Comparison of ENCODE assay signal across 24 cellular contexts in genomic region chr2:25829828-25830227, GRCh38. TPM values are rescaled to one million over a fixed set of nuclear protein-coding genes. Genes with fewer than 3 reads are reported as not detected.
DNase-seq lines count a peak whose midpoint lies in the region; ATAC-seq and TF ChIP-seq lines count a peak whose summit lies in the region.
"Had no signal": no experiment of that assay in that cellular context is flagged by ENCODE, and none has a peak within 500 bp of the region (broad histone marks: within the 10 kb centered on the region; RNA-seq: fewer than 3 reads in every experiment).

No MANE protein-coding gene starts in this region.

- H4K20me1 ChIP-seq in PC-3 (ENCODE audit: low read length) (no peaks in the 10 kb centered on the region), neural progenitor cell (ENCODE audit: low read depth) (no peaks in the 10 kb centered on the region)

- POLR2A ChIA-PET in activated CD4-positive, alpha-beta memory T cell treated with anti-CD3 and anti-CD28 coated beads for 36 hours (lab: Charles Lee) = no interaction called here
- POLR2A ChIA-PET in activated CD4-positive, alpha-beta memory T cell treated with anti-CD3 and anti-CD28 coated beads, Interleukin-2, amount 10 ng/mL, durations not matched to agents 7 days and 5 days (lab: Charles Lee) = interaction anchor here (0.8 to 1.2 kb wide), 2 partner anchors 21 to 49 kb away, joined by 3 read pairs; partner anchors contain the start of gene ASXL2
- POLR2A ChIA-PET in PC-3 (lab: Charles Lee; ENCODE audit: unreplicated experiment) = no interaction called here

- intact Hi-C loops in activated CD4-positive, alpha-beta memory T cell treated with anti-CD3 and anti-CD28 coated beads for 36 hours (cut with micrococcal nuclease) = loop anchor here (5.0 kb wide), 1 partner anchor 237 kb away; no protein-coding TSS in a partner anchor
- intact Hi-C loops in PC-3 (cut with micrococcal nuclease) = no loop called here

- no peaks in the 10 kb centered on the region for H3F3A ChIP-seq in PC-3 (ENCODE audit: low read length, unreplicated experiment)
- H3F3A ChIP-seq in neural progenitor cell (ENCODE audit: low read depth) = peaks cover 8% of the 10 kb centered on the region

- H3K27me3 Mint-ChIP-seq in activated CD4-positive, alpha-beta memory T cell treated with anti-CD3 and anti-CD28 coated beads for 36 hours = no peaks in the 10 kb centered on the region
- no peaks in the 10 kb centered on the region for H3K27me3 Mint-ChIP-seq in activated CD4-positive, alpha-beta memory T cell treated with anti-CD3 and anti-CD28 coated beads, Interleukin-2, amount 10 ng/mL, durations not matched to agents 7 days and 5 days
- H3K27me3 Mint-ChIP-seq in neural progenitor cell (ENCODE audit: insufficient read depth, low read depth) = no peaks in the 10 kb centered on the region
- H3K27me3 Mint-ChIP-seq: central memory CD8-positive, alpha-beta T cell had no signal

- TF ChIP-seq CTCF in PC-3 (conservative IDR thresholded peaks at IDR 0.05; ENCODE audit: low read depth, low read length) (no peak), neural progenitor cell (IDR thresholded peaks at IDR 0.05) (no peak)

- H3K4me2 ChIP-seq in PC-3 (ENCODE audit: low read length) (peak overlapping the region; percentile 17; the same call in 1 of the 2 replicates), neural progenitor cell (no peak overlapping the region)
- H3K4me2 ChIP-seq: BLaER1, KMS-11 had no signal

- no peak overlapping the region for H3K9ac ChIP-seq in PC-3 (ENCODE audit: low read length)
- H3K9ac ChIP-seq in neural progenitor cell = no peak overlapping the region
- H3K9ac ChIP-seq: BLaER1, KMS-11 had no signal

- ATAC-seq in PC-3 (no peak), GM21737 (IDR thresholded peaks at IDR 0.05; ENCODE audit: unreplicated experiment) (no peak)
- ATAC-seq: left ventricle myocardium superior, sciatic nerve had no signal

- no peaks in the 10 kb centered on the region for H3K9me3 ChIP-seq in PC-3 (ENCODE audit: low read length)
- H3K9me3 ChIP-seq in neural progenitor cell (ENCODE audit: low read depth) = no peaks in the 10 kb centered on the region
- H3K9me3 ChIP-seq: uterus had no signal

- no TSS peak for BruUV-seq in PC-3 (replicated peaks; lab: Mats Ljungman, UMichigan)

- H3K36me3 Mint-ChIP-seq in activated CD4-positive, alpha-beta memory T cell treated with anti-CD3 and anti-CD28 coated beads for 36 hours = peaks cover 24% of the 10 kb centered on the region
- peaks cover 41% of the 10 kb centered on the region for H3K36me3 Mint-ChIP-seq in activated CD4-positive, alpha-beta memory T cell treated with anti-CD3 and anti-CD28 coated beads, Interleukin-2, amount 10 ng/mL, durations not matched to agents 7 days and 5 days (ENCODE audit: low read depth)
- peaks cover 15% of the 10 kb centered on the region for H3K36me3 Mint-ChIP-seq in neural progenitor cell

- no peak overlapping the region for H3K4me3 ChIP-seq in PC-3 (ENCODE audit: low read length)
- no peak overlapping the region for H3K4me3 ChIP-seq in neural progenitor cell
- H3K4me3 ChIP-seq: BLaER1, uterus had no signal

- H3K36me3 ChIP-seq in PC-3 (ENCODE audit: low read depth, low read length) (peaks cover 14% of the 10 kb centered on the region; the same call in 1 of the 2 replicates), neural progenitor cell (peaks cover under 1% of the 10 kb centered on the region)
- H3K36me3 ChIP-seq: uterus had no signal

- H2AFZ ChIP-seq in PC-3 (ENCODE audit: low read length) (no peak overlapping the region), neural progenitor cell (replicated peaks) (no peak overlapping the region)

- peak overlapping the region; percentile 64 for H3K27ac Mint-ChIP-seq in activated CD4-positive, alpha-beta memory T cell treated with anti-CD3 and anti-CD28 coated beads for 36 hours
- H3K27ac Mint-ChIP-seq in activated CD4-positive, alpha-beta memory T cell treated with anti-CD3 and anti-CD28 coated beads, Interleukin-2, amount 10 ng/mL, durations not matched to agents 7 days and 5 days = no peak overlapping the region
- no peak overlapping the region for H3K27ac Mint-ChIP-seq in neural progenitor cell
- H3K27ac Mint-ChIP-seq: mesothelial cell of epicardium had no signal

- no peaks in the 10 kb centered on the region for H3K9me2 ChIP-seq in PC-3 (replicated peaks; ENCODE audit: low read length)

- no peak overlapping the region for H3K27ac ChIP-seq in PC-3 (ENCODE audit: low read length)
- H3K27ac ChIP-seq in adipose tissue (ENCODE audit: low read depth, low read length) = peak overlapping the region; percentile 15
- peak overlapping the region; percentile 73 for H3K27ac ChIP-seq in neural progenitor cell
- H3K27ac ChIP-seq: BLaER1, KMS-11, uterus had no signal

- CTCF ChIA-PET in activated CD4-positive, alpha-beta memory T cell treated with anti-CD3 and anti-CD28 coated beads for 36 hours (lab: Charles Lee) = interaction anchor here (0.7 kb wide), 1 partner anchor 22 kb away, joined by 3 read pairs; no protein-coding TSS in a partner anchor
- CTCF ChIA-PET in activated CD4-positive, alpha-beta memory T cell treated with anti-CD3 and anti-CD28 coated beads, Interleukin-2, amount 10 ng/mL, durations not matched to agents 7 days and 5 days (lab: Charles Lee) = no interaction called here
- CTCF ChIA-PET in PC-3 (lab: Charles Lee) = no interaction called here

- WGBS in adipose tissue, 3 donors = 87 to 93% (median 88%) methylated on average over 2 of the region's 2 CpGs

- H3K79me2 ChIP-seq in PC-3 (ENCODE audit: low read length) = 0 out of 2 replicates have a peak, but pooled peaks cover 5% of the 10 kb centered on the region
- H3K79me2 ChIP-seq in neural progenitor cell (ENCODE audit: low read depth) = peaks cover 15% of the 10 kb centered on the region

- peaks cover 7% of the 10 kb centered on the region for H3K9me3 Mint-ChIP-seq in activated CD4-positive, alpha-beta memory T cell treated with anti-CD3 and anti-CD28 coated beads for 36 hours
- H3K9me3 Mint-ChIP-seq in activated CD4-positive, alpha-beta memory T cell treated with anti-CD3 and anti-CD28 coated beads, Interleukin-2, amount 10 ng/mL, durations not matched to agents 7 days and 5 days = peaks cover 3% of the 10 kb centered on the region
- H3K9me3 Mint-ChIP-seq in neural progenitor cell = peaks cover 9% of the 10 kb centered on the region
- H3K9me3 Mint-ChIP-seq: central memory CD8-positive, alpha-beta T cell had no signal

- peaks cover 12% of the 10 kb centered on the region for H3K4me1 ChIP-seq in PC-3 (ENCODE audit: insufficient read depth, low read length)
- peaks cover 7% of the 10 kb centered on the region for H3K4me1 ChIP-seq in neural progenitor cell
- H3K4me1 ChIP-seq: BLaER1, uterus had no signal

- H3K4me3 Mint-ChIP-seq in activated CD4-positive, alpha-beta memory T cell treated with anti-CD3 and anti-CD28 coated beads for 36 hours = no peak overlapping the region
- no peak overlapping the region for H3K4me3 Mint-ChIP-seq in activated CD4-positive, alpha-beta memory T cell treated with anti-CD3 and anti-CD28 coated beads, Interleukin-2, amount 10 ng/mL, durations not matched to agents 7 days and 5 days
- H3K4me3 Mint-ChIP-seq in neural progenitor cell = no peak overlapping the region
- H3K4me3 Mint-ChIP-seq: mesothelial cell of epicardium had no signal

- no peaks in the 10 kb centered on the region for H3K27me3 ChIP-seq in PC-3 (ENCODE audit: low read length)
- no peaks in the 10 kb centered on the region for H3K27me3 ChIP-seq in neural progenitor cell
- H3K27me3 ChIP-seq: BLaER1, uterus had no signal

- H3K4me1 Mint-ChIP-seq in activated CD4-positive, alpha-beta memory T cell treated with anti-CD3 and anti-CD28 coated beads for 36 hours (ENCODE audit: low read depth) = peaks cover 62% of the 10 kb centered on the region
- peaks cover 54% of the 10 kb centered on the region for H3K4me1 Mint-ChIP-seq in activated CD4-positive, alpha-beta memory T cell treated with anti-CD3 and anti-CD28 coated beads, Interleukin-2, amount 10 ng/mL, durations not matched to agents 7 days and 5 days
- no peaks in the 10 kb centered on the region for H3K4me1 Mint-ChIP-seq in neural progenitor cell
- H3K4me1 Mint-ChIP-seq: mesothelial cell of epicardium had no signal

- DNase-seq in activated CD4-positive, alpha-beta memory T cell treated with anti-CD3 and anti-CD28 coated beads for 36 hours = no peak
- DNase-seq in activated CD4-positive, alpha-beta memory T cell treated with anti-CD3 and anti-CD28 coated beads, Interleukin-2, amount 10 ng/mL, durations not matched to agents 7 days and 5 days = no peak
- DNase-seq in PC-3 (no peak), neural progenitor cell (ENCODE audit: low spot score) (no peak), midbrain (lab: John Stamatoyannopoulos, UW) (no peak), UCSD-AML1 (lab: John Stamatoyannopoulos, UW; ENCODE audit: unreplicated experiment) (no peak)
- DNase-seq: activated CD8-positive, alpha-beta memory T cell treated with anti-CD3 and anti-CD28 coated beads, Interleukin-2, amount 50 U/mL, for 48 hours; activated gamma-delta T cell treated with Interleukin-2 at 50 U/mL for 16 hours; COR-L47; dermis blood vessel endothelial cell; DMS79; GF-D8; left ventricle myocardium superior; NCI-H146; SIG-M5; stimulated activated CD4-positive, alpha-beta T cell treated with anti-CD3 and anti-CD28 coated beads, Interleukin-15, amount 100 ng/mL, for 24 hours; uterus had no signal

RNA-seq across cellular contexts. Expression of gene ASXL2, which starts 48.5 kb away (rescaled TPM):
- 10 to 100 TPM; 37.8 to 38.7 TPM for total RNA-seq in activated CD4-positive, alpha-beta memory T cell treated with anti-CD3 and anti-CD28 coated beads for 36 hours
- total RNA-seq in activated CD4-positive, alpha-beta memory T cell treated with anti-CD3 and anti-CD28 coated beads, Interleukin-2, amount 10 ng/mL, durations not matched to agents 7 days and 5 days = 10 to 100 TPM; 43.7 to 45.0 TPM
- 11.5 and 18.7 TPM in 2 replicates for total RNA-seq in PC-3 (2014; rRNA removed)
- 1 to 10 TPM; 1.8 to 4.1 (median 2.6) TPM for polyA plus RNA-seq in adipose tissue
- total RNA-seq in neural progenitor cell (ENCODE audit: low replicate concordance) = 8.7 and 9.8 TPM in 2 replicates
